ENCODE assay signal across 23 cellular contexts in genomic region chr12:693937-694533, GRCh38.
"Had no signal": no experiment of that assay in that cellular context is flagged by ENCODE, and none has a peak within 500 bp of the region (broad histone marks: within the 10 kb centered on the region; RNA-seq: fewer than 3 reads in every experiment).

No MANE protein-coding gene starts in this region.

- ATAC-seq: activated T-cell treated with anti-CD3 and anti-CD28 coated beads, Interleukin-2, amount 50 U/mL, for 4 hours; body of pancreas; natural killer cell treated with Interleukin-12 subunit alpha and Interleukin-12 subunit beta and Interleukin-15 and Interleukin-18, amount 100 ng/mL, for 72 hours; psoas muscle; sciatic nerve; stimulated activated naive CD8-positive, alpha-beta T cell treated with anti-CD3 and anti-CD28 coated beads, Interleukin-15, Interleukin-2, amounts not matched to agents 100 U/mL and 50 U/mL, for 24 hours; WTC11 had no signal

- H3K4me3 ChIP-seq: body of pancreas, left ventricle myocardium inferior, psoas muscle, suprapubic skin had no signal

- H3K27me3 Mint-ChIP-seq: activated CD4-positive, alpha-beta memory T cell treated with anti-CD3 and anti-CD28 coated beads, Interleukin-2, amount 10 ng/mL, durations not matched to agents 7 days and 5 days; activated naive CD8-positive, alpha-beta T cell; natural killer cell treated with Interleukin-12 subunit alpha and Interleukin-12 subunit beta and Interleukin-15 and Interleukin-18, amount 100 ng/mL, for 72 hours; type B pancreatic cell had no signal

- H3K4me1 ChIP-seq: body of pancreas, psoas muscle, suprapubic skin had no signal

- H3K27ac Mint-ChIP-seq: activated CD4-positive, alpha-beta memory T cell treated with anti-CD3 and anti-CD28 coated beads, Interleukin-2, amount 10 ng/mL, durations not matched to agents 7 days and 5 days; activated naive CD8-positive, alpha-beta T cell; natural killer cell treated with Interleukin-12 subunit alpha and Interleukin-12 subunit beta and Interleukin-15 and Interleukin-18, amount 100 ng/mL, for 72 hours; T-helper 1 cell treated with Interleukin-12 subunit alpha and Interleukin-12 subunit beta and Interleukin-4 antibody, amounts not matched to agents 30 μg/mL and 1 μg/mL, for 36 hours; type B pancreatic cell; WTC11 had no signal

- DNase-seq: activated CD4-positive, alpha-beta memory T cell treated with anti-CD3 and anti-CD28 coated beads, Interleukin-2, amount 10 ng/mL, durations not matched to agents 7 days and 5 days; activated CD4-positive, alpha-beta T cell treated with anti-CD3 and anti-CD28 coated beads for 4 hours; activated effector memory CD4-positive, alpha-beta T cell treated with anti-CD3 and anti-CD28 coated beads, Interleukin-2, amount 50 U/mL, for 16 hours; activated T-cell treated with anti-CD3 and anti-CD28 coated beads, Interleukin-2, amount 50 U/mL, for 4 hours; amniotic stem cell; body of pancreas; central memory CD4-positive, alpha-beta T cell; cortex of kidney; effector CD8-positive, alpha-beta T cell; foreskin fibroblast; glutamatergic neuron; kidney; left ventricle myocardium inferior; occipital lobe; psoas muscle; stimulated activated naive CD8-positive, alpha-beta T cell treated with anti-CD3 and anti-CD28 coated beads, Interleukin-15, Interleukin-2, amounts not matched to agents 100 U/mL and 50 U/mL, for 24 hours had no signal

- H3K27me3 ChIP-seq: body of pancreas, suprapubic skin had no signal

- H3K27ac ChIP-seq: body of pancreas, left ventricle myocardium inferior, psoas muscle, suprapubic skin had no signal

- H3K36me3 ChIP-seq: left ventricle myocardium inferior, suprapubic skin had no signal

- H3K4me3 Mint-ChIP-seq: activated CD4-positive, alpha-beta memory T cell treated with anti-CD3 and anti-CD28 coated beads, Interleukin-2, amount 10 ng/mL, durations not matched to agents 7 days and 5 days; activated naive CD8-positive, alpha-beta T cell; activated T-cell treated with anti-CD3 and anti-CD28 coated beads, Interleukin-2, amount 50 U/mL, for 4 hours; natural killer cell treated with Interleukin-12 subunit alpha and Interleukin-12 subunit beta and Interleukin-15 and Interleukin-18, amount 100 ng/mL, for 72 hours; T-helper 1 cell treated with Interleukin-12 subunit alpha and Interleukin-12 subunit beta and Interleukin-4 antibody, amounts not matched to agents 30 μg/mL and 1 μg/mL, for 36 hours; type B pancreatic cell; WTC11 had no signal

- H3K4me1 Mint-ChIP-seq: WTC11 had no signal
